ENCODE assay signal across 12 cellular contexts in genomic region chr2:119174993-119175347, GRCh38. TPM values are rescaled to one million over a fixed set of nuclear protein-coding genes. Genes with fewer than 3 reads are reported as not detected.
A peak's percentile ranks its signal among the peaks of the same experiment; 100 is the strongest.
DNase-seq lines count a peak whose midpoint lies in the region; FAIRE-seq and TF ChIP-seq lines count a peak whose summit lies in the region.
"Had no signal": no experiment of that assay in that cellular context is flagged by ENCODE, and none has a peak within 500 bp of the region (broad histone marks: within the 10 kb centered on the region; RNA-seq: fewer than 3 reads in every experiment).

No MANE protein-coding gene starts in this region.

- H3K18ac ChIP-seq in mesenchymal stem cell (ENCODE audit: low read depth in 1 of 2, low read length in 2 of 2) = no peak overlapping the region

- FAIRE-seq in H54 (lab: Jason Lieb, UNC) (no peak), RCC 7860 (lab: Jason Lieb, UNC) (no peak)

- H3K4me1 ChIP-seq in mesenchymal stem cell (ENCODE audit: control insufficient read depth, insufficient read depth, low read depth, low read length) = peaks cover 12% of the 10 kb centered on the region
- H3K4me1 ChIP-seq: BLaER1 had no signal

- no peak overlapping the region for H3K23ac ChIP-seq in mesenchymal stem cell (ENCODE audit: low read length in 2 of 2)

- H2BK120ac ChIP-seq in mesenchymal stem cell (ENCODE audit: low read depth, low read length) = no peak overlapping the region

- no peak overlapping the region for H4K91ac ChIP-seq in mesenchymal stem cell (ENCODE audit: low read length)

- H3K14ac ChIP-seq in mesenchymal stem cell (ENCODE audit: low read length in 2 of 2) = no peak overlapping the region

- no peak overlapping the region for H2BK12ac ChIP-seq in mesenchymal stem cell (ENCODE audit: low read length in 2 of 2)

- TF ChIP-seq POLR2A in H54 (IDR thresholded peaks at IDR 0.05; ENCODE audit: low read depth, low read length) = no peak

- H3K79me1 ChIP-seq in mesenchymal stem cell (replicated peaks; ENCODE audit: low read length, poor library complexity, severe bottlenecking) = no peaks in the 10 kb centered on the region

- H3K36me3 ChIP-seq in mesenchymal stem cell (ENCODE audit: control insufficient read depth in 1 of 2, insufficient read depth in 2 of 2, low read depth in 1 of 2, low read length in 2 of 2) = no peaks in the 10 kb centered on the region
- H3K36me3 ChIP-seq: BLaER1 had no signal

- DNase-seq in H54 (ENCODE audit: insufficient read length, low spot score) (peak; percentile 61), NCI-H69 (lab: John Stamatoyannopoulos, UW) (peak; percentile 7), astrocyte of the hippocampus (ENCODE audit: low read depth, low spot score) (peak; percentile 19), mesenchymal stem cell (no peak), RKO (ENCODE audit: low spot score) (no peak), RCC 7860 (ENCODE audit: low spot score) (no peak), AG08395 (ENCODE audit: low spot score) (no peak)

- no peak overlapping the region for H3K4ac ChIP-seq in mesenchymal stem cell (ENCODE audit: low read depth in 1 of 2, low read length in 2 of 2)

- no peak overlapping the region for H3K9ac ChIP-seq in mesenchymal stem cell (ENCODE audit: low read length)
- H3K9ac ChIP-seq: BLaER1 had no signal

- WGBS in mesenchymal stem cell = 72% methylated on average over 4 of the region's 6 CpGs

- peaks cover 0 to 16% of the 10 kb centered on the region in 2 experiments for H3K27me3 ChIP-seq in mesenchymal stem cell (ENCODE audit: control insufficient read depth in 1 of 2, insufficient read depth in 1 of 2, low read length in 2 of 2)
- H3K27me3 ChIP-seq: BLaER1 had no signal

- no peak overlapping the region for H4K8ac ChIP-seq in mesenchymal stem cell (ENCODE audit: low read length)

- H3K4me2 ChIP-seq in mesenchymal stem cell (ENCODE audit: low read length, poor library complexity, severe bottlenecking) = no peak overlapping the region
- H3K4me2 ChIP-seq: BLaER1, GM23338 had no signal

- no peak overlapping the region for H2BK5ac ChIP-seq in mesenchymal stem cell (ENCODE audit: low read depth, low read length, poor library complexity, severe bottlenecking)

- no peaks in the 10 kb centered on the region for H3K9me3 ChIP-seq in mesenchymal stem cell (ENCODE audit: control insufficient read depth, low read length)
- H3K9me3 ChIP-seq: BLaER1 had no signal

- H3K27ac ChIP-seq in mesenchymal stem cell (ENCODE audit: low read length, poor library complexity, severe bottlenecking) = no peak overlapping the region
- H3K27ac ChIP-seq: BLaER1 had no signal

- H2AFZ ChIP-seq in mesenchymal stem cell (ENCODE audit: low read depth, low read length) = no peak overlapping the region

- H2AK5ac ChIP-seq in mesenchymal stem cell (ENCODE audit: low read length, severe bottlenecking) = no peak overlapping the region

- H2BK15ac ChIP-seq in mesenchymal stem cell (ENCODE audit: low read depth, poor library complexity, severe bottlenecking) = no peak overlapping the region

- no peak overlapping the region for H3K4me3 ChIP-seq in mesenchymal stem cell (ENCODE audit: insufficient read depth in 1 of 2, low read depth in 1 of 2, low read length in 2 of 2)
- H3K4me3 ChIP-seq: BLaER1, GM12878, GM23338 had no signal

RNA-seq across cellular contexts. Expression of gene C1QL2, which starts 16.4 kb away (rescaled TPM):
- polyA plus RNA-seq in mesenchymal stem cell (2013, experiment 1 of 2) = not detected
- polyA plus RNA-seq in mesenchymal stem cell (2013, experiment 2 of 2) = not detected
- polyA plus RNA-seq: CD8-positive, alpha-beta memory T cell; GM12878; IgD-negative memory B cell had no signal

RNA-seq across cellular contexts. Expression of gene STEAP3, which starts 48.7 kb away (rescaled TPM):
- polyA plus RNA-seq in mesenchymal stem cell (2013, experiment 1 of 2) = 25.2 TPM
- 25.9 TPM for polyA plus RNA-seq in mesenchymal stem cell (2013, experiment 2 of 2)

Comparison
In these comparisons a context has a peak if more than half of its experiments do, and no peak if none do; other contexts are left out.
1. DNase-seq: peak in H54 (single experiment), NCI-H69 (single experiment) and astrocyte of the hippocampus (single experiment); none in mesenchymal stem cell (single experiment), RKO (single experiment), RCC 7860 (single experiment) and AG08395 (single experiment).